In genomic region chr19:36686365-36687213, GRCh38 we compare ENCODE assay signal across 8 cellular contexts. TPM values are rescaled to one million over a fixed set of nuclear protein-coding genes. Genes with fewer than 3 reads are reported as not detected.
A peak's percentile ranks its signal among the peaks of the same experiment; 100 is the strongest.
DNase-seq lines count a peak whose midpoint lies in the region; ATAC-seq, FAIRE-seq and TF ChIP-seq lines count a peak whose summit lies in the region.

No MANE protein-coding gene starts in this region.

- peak overlapping the region; percentile 99 for H3K4me3 Mint-ChIP-seq in activated T-cell treated with anti-CD3 and anti-CD28 coated beads, Interleukin-2, amount 50 U/mL, for 4 hours

- no peak for TF ChIP-seq EP300 in suprapubic skin (IDR thresholded peaks at IDR 0.05)

- H3K27ac ChIP-seq in left lung, result peak overlapping the region in 1 of 2 donors; percentile 59
- peak overlapping the region; percentile 82 for H3K27ac ChIP-seq in suprapubic skin

- H3K4me1 ChIP-seq in left lung, result peaks cover 5 to 16% of the 10 kb centered on the region in 2 donors
- H3K4me1 ChIP-seq in suprapubic skin, result peaks cover 20% of the 10 kb centered on the region

- no peak for TF ChIP-seq POLR2A in suprapubic skin (IDR thresholded peaks at IDR 0.05)

- H3K9me3 ChIP-seq in left lung, result peaks cover 0 to 42% of the 10 kb centered on the region in 2 donors
- H3K9me3 ChIP-seq in suprapubic skin, result no peaks in the 10 kb centered on the region

- H3K4me3 ChIP-seq in bronchial epithelial cell (ENCODE audit: low read depth, low read length) (peak overlapping the region; percentile 76), left lung (peak overlapping the region; percentile 71 to 91), suprapubic skin (peak overlapping the region; percentile 85)

- ATAC-seq in activated T-cell treated with anti-CD3 and anti-CD28 coated beads, Interleukin-2, amount 50 U/mL, for 4 hours, result peak; percentile 7 to 19
- ATAC-seq in left lung (peak; percentile 38), GM21825 (IDR thresholded peaks at IDR 0.05; ENCODE audit: unreplicated experiment) (no peak)

- H3K36me3 Mint-ChIP-seq in activated T-cell treated with anti-CD3 and anti-CD28 coated beads, Interleukin-2, amount 50 U/mL, for 4 hours (ENCODE audit: insufficient read depth), result peaks cover 44% of the 10 kb centered on the region

- H3K36me3 ChIP-seq in bronchial epithelial cell (ENCODE audit: control insufficient read depth, insufficient read depth, low read length), result peaks cover 6% of the 10 kb centered on the region
- peaks cover 0 to 35% of the 10 kb centered on the region in 2 donors for H3K36me3 ChIP-seq in left lung
- H3K36me3 ChIP-seq in suprapubic skin, result peaks cover 22% of the 10 kb centered on the region

- H3K27me3 ChIP-seq in bronchial epithelial cell (ENCODE audit: control insufficient read depth, insufficient read depth, low read length), result no peaks in the 10 kb centered on the region
- no peaks in the 10 kb centered on the region for H3K27me3 ChIP-seq in left lung
- no peaks in the 10 kb centered on the region for H3K27me3 ChIP-seq in suprapubic skin

- WGBS in suprapubic skin, result 16% methylated on average over 17 of the region's 20 CpGs

- H3K9me3 Mint-ChIP-seq in activated T-cell treated with anti-CD3 and anti-CD28 coated beads, Interleukin-2, amount 50 U/mL, for 4 hours, result peaks cover 10% of the 10 kb centered on the region

- H3K27me3 Mint-ChIP-seq in activated T-cell treated with anti-CD3 and anti-CD28 coated beads, Interleukin-2, amount 50 U/mL, for 4 hours (ENCODE audit: low read depth), result no peaks in the 10 kb centered on the region

- no peak for FAIRE-seq in bronchial epithelial cell (lab: Jason Lieb, UNC)

- intact Hi-C loops in left lung (cut with DNase I), result no loop called here

- H3K4me1 Mint-ChIP-seq in activated T-cell treated with anti-CD3 and anti-CD28 coated beads, Interleukin-2, amount 50 U/mL, for 4 hours (ENCODE audit: low read depth), result peaks cover 31% of the 10 kb centered on the region

- TF ChIP-seq CTCF in bronchial epithelial cell (IDR thresholded peaks at IDR 0.05; ENCODE audit: insufficient read depth, low read length, severe bottlenecking) (no peak), left lung (IDR thresholded peaks at IDR 0.05) (no peak), suprapubic skin (IDR thresholded peaks at IDR 0.05) (no peak)

- no peak for DNase-seq in activated T-cell treated with anti-CD3 and anti-CD28 coated beads, Interleukin-2, amount 50 U/mL, for 4 hours
- no peak for DNase-seq in activated T-cell treated with anti-CD3 and anti-CD28 coated beads, Interleukin-2, amount 50 U/mL, for 48 hours
- DNase-seq in NCI-H2171 treated with DMSO at 0.1 percent for 48 hours (lab: John Stamatoyannopoulos, UW) (peak; percentile 24), bronchial epithelial cell (ENCODE audit: low read depth) (peak; percentile 6), left lung (no peak), suprapubic skin (ENCODE audit: low spot score in 2 of 2) (no peak), activated gamma-delta T cell (lab: John Stamatoyannopoulos, UW) (no peak)

RNA-seq across cellular contexts. Expression of gene ZNF567, which starts 0.8 kb away (rescaled TPM):
- 1 to 10 TPM; 5.3 to 6.9 (median 5.6) TPM for total RNA-seq in activated T-cell treated with anti-CD3 and anti-CD28 coated beads, Interleukin-2, amount 50 U/mL, for 4 hours
- 5.5 and 7.6 TPM in 2 replicates for total RNA-seq in bronchial epithelial cell
- total RNA-seq in left lung, result 1 to 10 TPM; 5.3 to 6.6 TPM
- 10 to 100 TPM in 2 of 4 donors, 1 to 10 TPM in 2; 7.0 to 19.8 (median 11.4) TPM for total RNA-seq in suprapubic skin

RNA-seq across cellular contexts. Expression of gene ZNF461, which starts 20.0 kb away (rescaled TPM):
- 1 to 10 TPM; 4.4 to 5.1 (median 4.7) TPM for total RNA-seq in activated T-cell treated with anti-CD3 and anti-CD28 coated beads, Interleukin-2, amount 50 U/mL, for 4 hours
- total RNA-seq in bronchial epithelial cell (7.1 and 12.9 TPM in 2 replicates), left lung (1 to 10 TPM; 5.5 to 6.9 TPM), suprapubic skin (10 to 100 TPM in 1 of 4 donors, 1 to 10 TPM in 3; 5.5 to 13.5 (median 8.6) TPM)

Comparison
In these comparisons a context has a peak if more than half of its experiments do, and no peak if none do; other contexts are left out.
1. DNase-seq: peak in NCI-H2171 treated with DMSO at 0.1 percent for 48 hours (single experiment) and bronchial epithelial cell (single experiment); none in activated T-cell treated with anti-CD3 and anti-CD28 coated beads, Interleukin-2, amount 50 U/mL, for 4 hours (single experiment), activated T-cell treated with anti-CD3 and anti-CD28 coated beads, Interleukin-2, amount 50 U/mL, for 48 hours (0 of 2), left lung (0 of 2), suprapubic skin (0 of 2) and activated gamma-delta T cell (single experiment).
2. Peak in every context shown above with its lines, with median percentiles within 50 percentile points of each other: H3K4me3 ChIP-seq.